ENCODE assay signal across 8 cellular contexts in the genomic region with DNA sequence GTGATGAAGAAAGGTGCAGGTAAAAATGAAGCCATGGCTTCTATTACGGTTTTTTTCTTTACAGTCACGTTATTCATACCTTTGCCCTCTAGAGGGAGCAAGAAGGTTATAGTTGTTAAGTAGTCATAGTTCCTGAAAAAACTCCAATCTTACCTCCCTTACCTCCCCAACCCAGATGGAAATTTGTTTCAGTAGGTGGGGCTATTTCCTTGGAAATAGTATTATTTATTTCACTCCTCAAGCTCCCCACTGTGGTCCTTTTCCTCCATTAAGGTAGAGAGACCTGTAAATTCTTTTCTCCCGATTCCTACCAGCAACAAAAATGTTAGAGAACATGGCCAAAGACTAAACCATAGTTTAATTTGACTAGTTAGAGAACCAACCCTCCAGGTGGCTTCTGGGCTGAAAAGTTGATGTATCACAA. TPM values are rescaled to one million over a fixed set of nuclear protein-coding genes. Genes with fewer than 3 reads are reported as not detected.
A peak's percentile ranks its signal among the peaks of the same experiment; 100 is the strongest.
DNase-seq lines count a peak whose midpoint lies in the region; ATAC-seq, FAIRE-seq and TF ChIP-seq lines count a peak whose summit lies in the region.

No MANE protein-coding gene starts in this region.

- 41% methylated on average over 3 of the region's 3 CpGs; no CpG with 5 or more reads in 1 of the 2 experiments for WGBS in H1 (ENCODE audit: extremely low coverage in 1 of 2, insufficient coverage in 1 of 2, insufficient read length in 1 of 2, insufficient replicate concordance in 2 of 2, low coverage in 1 of 2, low lambda C conversion rate in 2 of 2, missing lambda C conversion rate in 1 of 2), 2 experiments

- H3K4me3 ChIP-seq in H1 (ENCODE audit: extremely low read depth in 1 of 4, insufficient read depth in 2 of 4, low read depth in 3 of 4, low read length in 4 of 4) = no peak overlapping the region

- no peak overlapping the region for H2BK20ac ChIP-seq in H1 (ENCODE audit: low read length)

- peaks cover 2% of the 10 kb centered on the region; the same call in 1 of the 2 replicates for H3K79me1 ChIP-seq in H1 (ENCODE audit: low read depth, low read length)

- CTCF ChIA-PET in H1 (lab: Charles Lee; ENCODE audit: partially characterized antibody) = interaction anchor here (0.6 to 10.2 kb wide), 48 partner anchors 9 to 846 kb away, joined by 3 to 144 read pairs (median 4); no protein-coding TSS in a partner anchor

- H3K23ac ChIP-seq in H1 (ENCODE audit: insufficient read length) = no peak overlapping the region

- H2BK12ac ChIP-seq in H1 (ENCODE audit: low read depth, low read length) = no peak overlapping the region

- H3K27ac ChIP-seq in H1 (ENCODE audit: low read depth, low read length) = no peak overlapping the region

- no peaks in the 10 kb centered on the region for H3K4me1 ChIP-seq in H1 (replicated peaks in 1 of 4; ENCODE audit: control insufficient read depth in 3 of 4, insufficient read depth in 4 of 4, low read length in 3 of 4)

- no peaks in the 10 kb centered on the region for H3K23me2 ChIP-seq in H1 (ENCODE audit: low read depth, low read length)

- no peak overlapping the region for H4K5ac ChIP-seq in H1 (ENCODE audit: insufficient read length, low read depth, low read length)

- no peak overlapping the region for H2BK120ac ChIP-seq in H1 (replicated peaks; ENCODE audit: low read depth, low read length)

- DNase-seq in ELR (ENCODE audit: low read depth) (peak; percentile 96), LoVo (ENCODE audit: low spot score) (peak; percentile 72), OCI-M1 (lab: John Stamatoyannopoulos, UW) (peak; percentile 47), H1 (ENCODE audit: low read depth in 1 of 2, low spot score in 2 of 2) (no peak), lung microvascular endothelial cell (ENCODE audit: low read depth in 2 of 2) (peak; percentile 91 to 92)

- H3K79me2 ChIP-seq in H1 (ENCODE audit: control insufficient read depth in 1 of 2, insufficient read depth in 2 of 2, low read length in 2 of 2) = no peaks in the 10 kb centered on the region

- no peak overlapping the region for H4K8ac ChIP-seq in H1 (ENCODE audit: extremely low read depth, insufficient read depth, low read length)

- H3K4me2 ChIP-seq in H1 (ENCODE audit: insufficient read depth in 1 of 2, low read depth in 2 of 2, low read length in 2 of 2) = no peak overlapping the region

- H4K91ac ChIP-seq in H1 (replicated peaks; ENCODE audit: insufficient read length, low read length) = no peak overlapping the region

- no peak overlapping the region for H3K14ac ChIP-seq in H1 (ENCODE audit: insufficient read length)

- TF ChIP-seq EP300 in H1 (IDR thresholded peaks at IDR 0.05; ENCODE audit: borderline replicate concordance in 1 of 2, low read depth in 2 of 2, low read length in 2 of 2) = no peak

- TF ChIP-seq POLR2A in H1 (IDR thresholded peaks at IDR 0.05; ENCODE audit: control extremely low read depth in 1 of 2, low read depth in 2 of 2, low read length in 2 of 2) = no peak

- H2AFZ ChIP-seq in H1 (ENCODE audit: low read length) = no peak overlapping the region

- H3K36me3 ChIP-seq in H1 (ENCODE audit: control insufficient read depth in 2 of 4, insufficient read depth in 4 of 4, low read length in 3 of 4) = peaks cover 0 to 8% (median 1%) of the 10 kb centered on the region in 4 experiments; a peak in 3 of 8 replicates

- H3K27me3 ChIP-seq in H1 (replicated peaks in 1 of 4; ENCODE audit: control insufficient read depth in 3 of 4, extremely low read depth in 1 of 4, insufficient read depth in 3 of 4, low read length in 3 of 4) = no peaks in the 10 kb centered on the region

- H2BK15ac ChIP-seq in H1 (ENCODE audit: low read length) = no peak overlapping the region

- H2BK5ac ChIP-seq in H1 (ENCODE audit: low read depth, low read length) = no peak overlapping the region

- H3K56ac ChIP-seq in H1 (replicated peaks; ENCODE audit: insufficient read length, low read depth, low read length) = no peak overlapping the region

- TF ChIP-seq RAD21 in H1 (IDR thresholded peaks at IDR 0.05 in 1 of 2, conservative IDR thresholded peaks at IDR 0.05 in 1 of 2; ENCODE audit: low read depth in 2 of 2, low read length in 2 of 2) = peak; percentile 81 to 82

- H3K9ac ChIP-seq in H1 (replicated peaks in 1 of 4; ENCODE audit: extremely low read depth in 1 of 4, low read depth in 3 of 4, low read length in 3 of 4) = no peak overlapping the region

- H3K9me3 ChIP-seq in H1 (ENCODE audit: insufficient read depth in 2 of 2, low read depth in 1 of 2, low read length in 1 of 2) = no peaks in the 10 kb centered on the region

- TF ChIP-seq CTCF in H1 (IDR thresholded peaks at IDR 0.05; ENCODE audit: control extremely low read depth in 1 of 3, insufficient read depth in 1 of 3, low read depth in 1 of 3, low read length in 3 of 3) = peak in 2 of 3 experiments; percentile 72 to 76; a peak in 2 of 4 replicates

- H4K20me1 ChIP-seq in H1 (replicated peaks in 1 of 2; ENCODE audit: control insufficient read depth in 1 of 2, insufficient read depth in 2 of 2, low read length in 2 of 2) = no peaks in the 10 kb centered on the region

- peak; percentile 86 for FAIRE-seq in H1 (lab: Jason Lieb, UNC)

- H3K4ac ChIP-seq in H1 (replicated peaks; ENCODE audit: insufficient read length, low read depth, low read length) = no peak overlapping the region

- ATAC-seq in HG03045 (IDR thresholded peaks at IDR 0.05; ENCODE audit: unreplicated experiment) (no peak), GM18520 (IDR thresholded peaks at IDR 0.05; ENCODE audit: unreplicated experiment) (no peak), HG02642 (IDR thresholded peaks at IDR 0.05; ENCODE audit: poor library complexity, unreplicated experiment) (no peak)

- H3K18ac ChIP-seq in H1 (ENCODE audit: extremely low read depth, low read length) = no peak overlapping the region

- H2AK5ac ChIP-seq in H1 (ENCODE audit: low read depth, low read length) = no peak overlapping the region

- POLR2A ChIA-PET in H1 (lab: Charles Lee; ENCODE audit: partially characterized antibody) = interaction anchor here (0.9 kb wide), 1 partner anchor 9 kb away, joined by 3 read pairs; no protein-coding TSS in a partner anchor

TF ChIP-seq in H1, 55 proteins besides CTCF, POLR2A, EP300 and RAD21:
- no peak for TF ChIP-seq CHD2 (IDR thresholded peaks at IDR 0.05; ENCODE audit: low read length)
- TF ChIP-seq NANOG (IDR thresholded peaks at IDR 0.05; ENCODE audit: insufficient read depth, low read depth, low read length, poor library complexity, severe bottlenecking) = no peak
- TF ChIP-seq, protein P1, sequence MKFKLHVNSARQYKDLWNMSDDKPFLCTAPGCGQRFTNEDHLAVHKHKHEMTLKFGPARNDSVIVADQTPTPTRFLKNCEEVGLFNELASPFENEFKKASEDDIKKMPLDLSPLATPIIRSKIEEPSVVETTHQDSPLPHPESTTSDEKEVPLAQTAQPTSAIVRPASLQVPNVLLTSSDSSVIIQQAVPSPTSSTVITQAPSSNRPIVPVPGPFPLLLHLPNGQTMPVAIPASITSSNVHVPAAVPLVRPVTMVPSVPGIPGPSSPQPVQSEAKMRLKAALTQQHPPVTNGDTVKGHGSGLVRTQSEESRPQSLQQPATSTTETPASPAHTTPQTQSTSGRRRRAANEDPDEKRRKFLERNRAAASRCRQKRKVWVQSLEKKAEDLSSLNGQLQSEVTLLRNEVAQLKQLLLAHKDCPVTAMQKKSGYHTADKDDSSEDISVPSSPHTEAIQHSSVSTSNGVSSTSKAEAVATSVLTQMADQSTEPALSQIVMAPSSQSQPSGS (IDR thresholded peaks at IDR 0.05; ENCODE audit: low read length) = no peak
- TF ChIP-seq CBX5 (IDR thresholded peaks at IDR 0.05; ENCODE audit: low read depth, low read length) = no peak
- TF ChIP-seq RXRA (IDR thresholded peaks at IDR 0.05; ENCODE audit: insufficient read depth, low read depth, low read length) = no peak
- TF ChIP-seq CEBPB (IDR thresholded peaks at IDR 0.05; ENCODE audit: low read depth, low read length) = no peak
- no peak for TF ChIP-seq EZH2 (IDR thresholded peaks at IDR 0.05; ENCODE audit: low read depth, low read length, severe bottlenecking)
- no peak for TF ChIP-seq TEAD4 (IDR thresholded peaks at IDR 0.05; ENCODE audit: low read depth, low read length)
- TF ChIP-seq EGR1 (IDR thresholded peaks at IDR 0.05; ENCODE audit: borderline replicate concordance, low read depth, low read length) = no peak
- TF ChIP-seq POU5F1 (IDR thresholded peaks at IDR 0.05; ENCODE audit: low read depth, low read length) = no peak
- TF ChIP-seq RFX5 (IDR thresholded peaks at IDR 0.05; ENCODE audit: borderline replicate concordance, low read depth, low read length) = no peak
- no peak for TF ChIP-seq SIRT6 (IDR thresholded peaks at IDR 0.05; ENCODE audit: low read length)
- TF ChIP-seq CREB1 (IDR thresholded peaks at IDR 0.05) = no peak; the same call in 1 of the 2 replicates
- TF ChIP-seq ZNF274 (IDR thresholded peaks at IDR 0.05; ENCODE audit: borderline replicate concordance, extremely low read depth, low read length) = no peak
- no peak for TF ChIP-seq SP1 (IDR thresholded peaks at IDR 0.05; ENCODE audit: low read depth, low read length)
- no peak for TF ChIP-seq PHF8 (conservative IDR thresholded peaks at IDR 0.05; ENCODE audit: low read depth, low read length)
- no peak for TF ChIP-seq TBP (IDR thresholded peaks at IDR 0.05; ENCODE audit: low read depth, low read length)
- no peak for TF ChIP-seq GTF2F1 (IDR thresholded peaks at IDR 0.05; ENCODE audit: borderline replicate concordance, low read depth, low read length)
- TF ChIP-seq HDAC2 (IDR thresholded peaks at IDR 0.05; ENCODE audit: borderline replicate concordance in 1 of 2, low read depth in 2 of 2, low read length in 2 of 2) = no peak
- TF ChIP-seq TCF12 (IDR thresholded peaks at IDR 0.05; ENCODE audit: low read depth, low read length) = no peak

RNA-seq across cellular contexts. Expression of a gene that starts 43.4 kb away (rescaled TPM):
- total RNA-seq in H1 (2021; fragmentation: NEBNext Ultra II Directional; extraction: Animal tissue kit (Norgen Biotek cat#: 25700)) = 84.0 and 84.8 TPM in 2 replicates
- 22.8 and 26.6 TPM in 2 replicates for polyA plus RNA-seq in H1 (2011; rRNA removed)
- polyA plus RNA-seq in H1 (2011; cell fraction: cytosol; rRNA removed) = 35.3 TPM
- 17.4 TPM for polyA plus RNA-seq in H1 (2011; cell fraction: nucleus; rRNA removed)
- polyA plus RNA-seq in H1 (2012, experiment 1 of 2) = 34.2 to 65.9 TPM (median 43.0 TPM) in 4 replicates
- polyA plus RNA-seq in H1 (2012, experiment 2 of 2) = 6.1 TPM
- 63.3 TPM for polyA plus RNA-seq in H1 (2013, experiment 1 of 2)
- polyA plus RNA-seq in H1 (2013, experiment 2 of 2) = 76.9 TPM
- polyA minus RNA-seq in H1 (2011; rRNA and poly(A)+ RNA removed) = 29.6 and 37.6 TPM in 2 replicates
- polyA minus RNA-seq in H1 (2011; cell fraction: cytosol; rRNA and poly(A)+ RNA removed) = 45.7 TPM
- polyA minus RNA-seq in H1 (2011; cell fraction: nucleus; rRNA and poly(A)+ RNA removed) = 52.5 TPM
- total RNA-seq in lung microvascular endothelial cell = 34.0 and 40.5 TPM in 2 replicates

Comparison
In these comparisons a context has a peak if more than half of its experiments do, and no peak if none do; other contexts are left out.
1. DNase-seq: peak in ELR (single experiment), LoVo (single experiment), OCI-M1 (single experiment) and lung microvascular endothelial cell (2 of 2); none in H1 (0 of 2).